In genomic region chr5:173339286-173339685, GRCh38 we compare ENCODE assay signal across 8 cellular contexts. TPM values are rescaled to one million over a fixed set of nuclear protein-coding genes. Genes with fewer than 3 reads are reported as not detected.
"Had no signal": no experiment of that assay in that cellular context is flagged by ENCODE, and none has a peak within 500 bp of the region (broad histone marks: within the 10 kb centered on the region; RNA-seq: fewer than 3 reads in every experiment).

No MANE protein-coding gene starts in this region.

- ATAC-seq: HepG2, K562 had no signal

- H3K27ac ChIP-seq: HL-60, KMS-11 had no signal

- H3K4me2 ChIP-seq: KMS-11 had no signal

- H3K4me3 Mint-ChIP-seq: IgD-negative memory B cell had no signal

- H3K4me3 ChIP-seq: K562 had no signal

- H3K4me1 Mint-ChIP-seq: IgD-negative memory B cell had no signal

- H3K27ac Mint-ChIP-seq: IgD-negative memory B cell had no signal

- H3K9me3 Mint-ChIP-seq: IgD-negative memory B cell had no signal

- DNase-seq: KBM-7, KG1 had no signal

- H3K9ac ChIP-seq: KMS-11 had no signal

- H3K36me3 Mint-ChIP-seq: IgD-negative memory B cell had no signal

RNA-seq across cellular contexts. Expression of gene STC2, which starts 11.1 kb away (rescaled TPM):
- total RNA-seq: HT-29 had no signal
- polyA plus RNA-seq: IgD-negative memory B cell had no signal
